18 cellular contexts compared by ENCODE assay signal in the genomic region with DNA sequence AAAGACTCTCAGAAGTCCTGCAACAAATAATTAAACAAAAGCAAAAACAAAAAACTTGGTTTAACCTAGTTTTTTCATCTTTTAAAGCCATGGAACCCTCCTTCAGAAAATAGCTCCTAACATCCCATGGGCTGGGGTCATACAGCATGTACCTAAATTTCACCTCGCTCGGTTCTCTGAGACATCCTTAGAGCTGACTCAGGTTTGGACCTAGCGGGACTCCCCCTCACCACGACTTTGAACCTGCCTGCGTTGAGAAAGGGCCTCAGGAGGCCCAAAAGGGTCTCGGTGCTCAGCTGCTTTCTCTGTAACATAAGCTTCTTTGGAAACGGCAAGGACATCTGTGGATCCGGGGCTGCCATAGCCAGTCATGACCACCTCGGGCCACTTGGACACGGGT.
"Had no signal": no experiment of that assay in that cellular context is flagged by ENCODE, and none has a peak within 500 bp of the region (broad histone marks: within the 10 kb centered on the region; RNA-seq: fewer than 3 reads in every experiment).

No MANE protein-coding gene starts in this region.

- H3K36me3 Mint-ChIP-seq: brain had no signal

- FAIRE-seq: colon had no signal

- H3K36me3 ChIP-seq: WERI-Rb-1 had no signal

- H3K27me3 Mint-ChIP-seq: activated naive CD8-positive, alpha-beta T cell; naive thymus-derived CD8-positive, alpha-beta T cell had no signal

- H3K27ac ChIP-seq: dorsolateral prefrontal cortex, testis, WERI-Rb-1 had no signal

- H3K4me3 Mint-ChIP-seq: activated naive CD8-positive, alpha-beta T cell; brain; naive thymus-derived CD8-positive, alpha-beta T cell had no signal

- H3K27me3 ChIP-seq: stomach, testis had no signal

- DNase-seq: activated CD4-positive, alpha-beta T cell treated with anti-CD3 and anti-CD28 coated beads for 1 hour; activated gamma-delta T cell treated with Interleukin-2 at 50 U/mL for 16 hours; amygdala; central memory CD4-positive, alpha-beta T cell; dorsolateral prefrontal cortex; foreskin fibroblast; left cardiac atrium; mesendoderm; naive thymus-derived CD8-positive, alpha-beta T cell; occipital lobe; retina; stomach; T-helper 2 cell; testis; WERI-Rb-1 had no signal

- H3K4me3 ChIP-seq: dorsolateral prefrontal cortex, stomach, testis had no signal

- H3K9me3 ChIP-seq: stomach, testis had no signal

- H3K27ac Mint-ChIP-seq: activated naive CD8-positive, alpha-beta T cell; brain had no signal

- H3K9me3 Mint-ChIP-seq: brain; naive thymus-derived CD8-positive, alpha-beta T cell had no signal

- ATAC-seq: naive thymus-derived CD8-positive, alpha-beta T cell had no signal
